Comparison of ENCODE assay signal across 28 cellular contexts in genomic region chr1:214014730-214015129, GRCh38. TPM values are rescaled to one million over a fixed set of nuclear protein-coding genes. Genes with fewer than 3 reads are reported as not detected.
"Had no signal": no experiment of that assay in that cellular context is flagged by ENCODE, and none has a peak within 500 bp of the region (broad histone marks: within the 10 kb centered on the region; RNA-seq: fewer than 3 reads in every experiment).

No MANE protein-coding gene starts in this region.

- H3K4me3 ChIP-seq: K562, PC-9, SK-N-MC had no signal

- H3K36me3 ChIP-seq: brain microvascular endothelial cell had no signal

- ATAC-seq: activated CD4-positive, CD25-positive, alpha-beta regulatory T cell treated with anti-CD3 and anti-CD28 coated beads, Interleukin-2, amount 50 U/mL, for 24 hours; activated CD8-positive, alpha-beta T cell treated with anti-CD3 and anti-CD28 coated beads for 36 hours; activated T-cell treated with anti-CD3 and anti-CD28 coated beads, Interleukin-2, amount 50 U/mL, for 72 hours; K562; T-cell had no signal

- H3K36me3 Mint-ChIP-seq: activated naive CD4-positive, alpha-beta T cell treated with anti-CD3 and anti-CD28 coated beads, Interleukin-2, amount 10 ng/mL, durations not matched to agents 7 days and 5 days; activated naive CD8-positive, alpha-beta T cell treated with anti-CD3 and anti-CD28 coated beads for 36 hours; T-cell had no signal

- H3K4me3 Mint-ChIP-seq: activated CD8-positive, alpha-beta T cell treated with anti-CD3 and anti-CD28 coated beads for 36 hours; activated naive CD4-positive, alpha-beta T cell treated with anti-CD3 and anti-CD28 coated beads, Interleukin-2, amount 10 ng/mL, durations not matched to agents 7 days and 5 days; activated naive CD8-positive, alpha-beta T cell treated with anti-CD3 and anti-CD28 coated beads for 36 hours; activated T-cell treated with anti-CD3 and anti-CD28 coated beads, Interleukin-2, amount 50 U/mL, for 72 hours; T-cell had no signal

- H3K9me3 Mint-ChIP-seq: activated CD8-positive, alpha-beta T cell treated with anti-CD3 and anti-CD28 coated beads for 36 hours; activated naive CD4-positive, alpha-beta T cell treated with anti-CD3 and anti-CD28 coated beads, Interleukin-2, amount 10 ng/mL, durations not matched to agents 7 days and 5 days; activated naive CD8-positive, alpha-beta T cell treated with anti-CD3 and anti-CD28 coated beads for 36 hours; activated T-helper 2 cell treated with anti-CD3 and anti-CD28 coated beads, Interferon-gamma antibody, Interleukin-2, Interleukin-4, amounts not matched to agents 10 μg/mL and 5 μg/mL and 100 μg/mL, durations not matched to agents 14 hours and 24 hours and 36 hours; T-cell had no signal

- H3K27ac ChIP-seq: brain microvascular endothelial cell, PC-9, SK-N-MC had no signal

- H3K27me3 ChIP-seq: brain microvascular endothelial cell had no signal

- H3K27me3 Mint-ChIP-seq: activated CD8-positive, alpha-beta T cell treated with anti-CD3 and anti-CD28 coated beads for 36 hours; activated naive CD4-positive, alpha-beta T cell treated with anti-CD3 and anti-CD28 coated beads, Interleukin-2, amount 10 ng/mL, durations not matched to agents 7 days and 5 days had no signal

- DNase-seq: activated CD4-positive, alpha-beta T cell treated with anti-CD3 and anti-CD28 coated beads for 4 hours; activated CD8-positive, alpha-beta memory T cell treated with anti-CD3 and anti-CD28 coated beads, Interleukin-2, amount 50 U/mL, for 4 hours; activated CD8-positive, alpha-beta T cell treated with anti-CD3 and anti-CD28 coated beads for 36 hours; activated gamma-delta T cell treated with Interleukin-2 at 50 U/mL for 16 hours; activated naive CD4-positive, alpha-beta T cell treated with anti-CD3 and anti-CD28 coated beads, Interleukin-2, amount 10 ng/mL, durations not matched to agents 7 days and 5 days; activated naive CD8-positive, alpha-beta T cell treated with anti-CD3 and anti-CD28 coated beads for 36 hours; activated T-cell treated with anti-CD3 and anti-CD28 coated beads, Interleukin-2, amount 50 U/mL, for 72 hours; brain microvascular endothelial cell; caudate nucleus; Karpas-422; MM.1S; NCI-H1105 treated with DMSO at 0.1 percent for 48 hours; NCI-H1436 treated with DMSO at 0.1 percent for 48 hours; NCI-H187; NCI-H2081; NCI-H2171; NCI-H2227 treated with DMSO at 0.1 percent for 48 hours; NCI-H446 treated with DMSO at 0.1 percent for 48 hours; NCI-H524 treated with DMSO at 0.1 percent for 48 hours; NCI-H774; NK-92 treated with Interleukin-12 subunit alpha and Interleukin-12 subunit beta, amount 100 ng/mL, for 24 hours; PC-9; T-cell had no signal

- H3K4me1 Mint-ChIP-seq: activated naive CD8-positive, alpha-beta T cell treated with anti-CD3 and anti-CD28 coated beads for 36 hours had no signal

- H3K27ac Mint-ChIP-seq: activated CD8-positive, alpha-beta T cell treated with anti-CD3 and anti-CD28 coated beads for 36 hours; activated naive CD4-positive, alpha-beta T cell treated with anti-CD3 and anti-CD28 coated beads, Interleukin-2, amount 10 ng/mL, durations not matched to agents 7 days and 5 days; activated naive CD8-positive, alpha-beta T cell treated with anti-CD3 and anti-CD28 coated beads for 36 hours; activated T-cell treated with anti-CD3 and anti-CD28 coated beads, Interleukin-2, amount 50 U/mL, for 72 hours; activated T-helper 2 cell treated with anti-CD3 and anti-CD28 coated beads, Interferon-gamma antibody, Interleukin-2, Interleukin-4, amounts not matched to agents 10 μg/mL and 5 μg/mL and 100 μg/mL, durations not matched to agents 14 hours and 24 hours and 36 hours; T-cell had no signal

RNA-seq across cellular contexts. Expression of gene PROX1, which starts 27.0 kb away (rescaled TPM):
- total RNA-seq: activated naive CD8-positive, alpha-beta T cell treated with anti-CD3 and anti-CD28 coated beads for 36 hours; activated T-helper 2 cell treated with anti-CD3 and anti-CD28 coated beads, Interferon-gamma antibody, Interleukin-2, Interleukin-4, amounts not matched to agents 10 μg/mL and 5 μg/mL and 100 μg/mL, durations not matched to agents 14 hours and 24 hours and 36 hours; PC-9; T-helper 2 cell treated with Interferon-gamma antibody and Interleukin-4, amounts not matched to agents 100 ng/mL and 5 ng/mL, for 36 hours had no signal
